1 cellular context compared by ENCODE assay signal in the genomic region with DNA sequence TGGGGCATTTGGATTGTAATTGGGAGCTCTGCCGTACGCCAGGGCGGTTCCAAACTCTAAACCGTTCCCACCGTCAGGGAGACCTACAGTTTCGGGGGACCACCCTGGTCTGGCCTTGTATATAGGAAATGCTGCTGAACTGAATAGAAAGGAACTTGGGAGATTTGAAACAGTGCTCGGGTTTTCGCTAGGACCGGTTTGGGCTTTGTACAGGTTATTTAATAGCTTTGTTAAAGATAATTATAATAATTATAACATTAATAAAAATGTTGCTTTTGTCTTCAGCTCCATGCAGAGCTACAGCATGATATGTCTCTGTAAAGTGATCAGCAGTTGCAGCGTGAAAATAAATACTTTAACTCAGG.
A peak's percentile ranks its signal among the peaks of the same experiment; 100 is the strongest.
TF ChIP-seq lines count a peak whose summit lies in the region.

No MANE protein-coding gene starts in this region.

TF ChIP-seq in endothelial cell of umbilical vein, 7 proteins besides CTCF, POLR2A, EP300 and RAD21:
- TF ChIP-seq FOS (IDR thresholded peaks at IDR 0.05; ENCODE audit: borderline replicate concordance, insufficient read depth, low read length) (no peak), EZH2 (IDR thresholded peaks at IDR 0.05; ENCODE audit: borderline replicate concordance, low read depth, low read length, severe bottlenecking) (peak; percentile 35)
